1 cellular context compared by ENCODE assay signal in genomic region chr2:102116675-102117471, GRCh38.
TF ChIP-seq lines count a peak whose summit lies in the region.

No MANE protein-coding gene starts in this region.

TF ChIP-seq in liver, 16 proteins besides CTCF, POLR2A, EP300 and RAD21 (continued from another document):
- TF ChIP-seq REST (IDR thresholded peaks at IDR 0.05) (no peak), NR2F2 (IDR thresholded peaks at IDR 0.05) (peak; percentile 93), RXRA (IDR thresholded peaks at IDR 0.05) (peak in 1 of 2 donors; percentile 16), GABPA (IDR thresholded peaks at IDR 0.05 in 1 of 2, conservative IDR thresholded peaks at IDR 0.05 in 1 of 2) (no peak), JUND (IDR thresholded peaks at IDR 0.05) (peak in 1 of 2 donors; percentile 8)
